Comparison of ENCODE assay signal across 21 cellular contexts in the genomic region with DNA sequence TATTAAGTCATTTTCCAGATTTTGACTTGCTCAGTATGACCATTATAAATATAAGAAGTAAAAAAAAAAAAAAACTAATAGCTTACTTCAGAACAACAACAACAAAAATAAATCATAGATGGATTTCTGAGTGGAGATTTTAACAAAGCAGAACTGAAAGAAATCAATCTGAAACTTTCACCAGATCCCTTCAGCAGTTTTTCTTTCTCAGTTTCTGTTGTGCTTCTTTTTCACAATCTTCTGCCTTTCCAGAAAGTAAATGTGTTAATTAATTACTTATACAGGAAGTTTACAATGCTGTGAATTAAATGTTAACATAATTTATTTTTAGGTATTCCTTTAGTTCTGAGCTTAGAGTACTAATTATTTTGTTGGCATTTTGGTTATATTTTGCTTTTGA.
DNase-seq lines count a peak whose midpoint lies in the region; ATAC-seq and TF ChIP-seq lines count a peak whose summit lies in the region.
"Had no signal": no experiment of that assay in that cellular context is flagged by ENCODE, and none has a peak within 500 bp of the region (broad histone marks: within the 10 kb centered on the region; RNA-seq: fewer than 3 reads in every experiment).

No MANE protein-coding gene starts in this region.

- TF ChIP-seq POLR2A in gastrocnemius medialis (IDR thresholded peaks at IDR 0.05), result no peak

- TF ChIP-seq CTCF in GM10248 (IDR thresholded peaks at IDR 0.05; ENCODE audit: control extremely low read depth, extremely low read depth, low read depth, missing control alignments) (no peak), gastrocnemius medialis (IDR thresholded peaks at IDR 0.05 in 4 of 5, conservative IDR thresholded peaks at IDR 0.05 in 1 of 5) (no peak)

- peak; percentile 89 for ATAC-seq in GM18909 (IDR thresholded peaks at IDR 0.05; ENCODE audit: poor library complexity, unreplicated experiment)
- ATAC-seq in GM21529 (IDR thresholded peaks at IDR 0.05; ENCODE audit: unreplicated experiment), result peak; percentile 70
- ATAC-seq in HG03103 (IDR thresholded peaks at IDR 0.05; ENCODE audit: low read depth, unreplicated experiment), result peak; percentile 67
- ATAC-seq in gastrocnemius medialis, result no peak
- ATAC-seq: lower lobe of right lung, natural killer cell had no signal

- intact Hi-C loops in gastrocnemius medialis (cut with DNase I; ENCODE audit: low total_unique reads), result no loop called here

- no peak overlapping the region for H3K27ac ChIP-seq in gastrocnemius medialis
- H3K27ac ChIP-seq: lower lobe of right lung, prostate gland had no signal

- H3K27me3 ChIP-seq in gastrocnemius medialis, result no peaks in the 10 kb centered on the region

- CTCF ChIA-PET in GM10248 (lab: Yijun Ruan, JAX), result interaction anchor here (1.1 kb wide), 1 partner anchor 12 kb away, joined by 4 read pairs; no protein-coding TSS in a partner anchor

- in situ Hi-C loops in gastrocnemius medialis (cut with MboI; ENCODE audit: low sequenced_read_pairs in 4 of 4), result no loop called here

- POLR2A ChIA-PET in GM10248 (lab: Yijun Ruan, JAX), result no interaction called here

- H3K4me3 ChIP-seq in gastrocnemius medialis, result no peak overlapping the region
- H3K4me3 ChIP-seq: lower lobe of right lung, prostate gland had no signal

- no peaks in the 10 kb centered on the region for H3K9me3 ChIP-seq in gastrocnemius medialis
- H3K9me3 ChIP-seq: lower lobe of right lung, prostate gland had no signal

- H3K36me3 ChIP-seq in gastrocnemius medialis, result no peaks in the 10 kb centered on the region
- H3K36me3 ChIP-seq: lower lobe of right lung, prostate gland had no signal

- peak; percentile 4 for DNase-seq in RPMI8226
- no peak for DNase-seq in SW 1271 (lab: John Stamatoyannopoulos, UW)
- no peak for DNase-seq in GM10248 (ENCODE audit: extremely low spot score)
- DNase-seq in gastrocnemius medialis, result no peak
- no peak for DNase-seq in C1 segment of cervical spinal cord (lab: John Stamatoyannopoulos, UW)
- DNase-seq: activated CD4-positive, alpha-beta T cell treated with anti-CD3 and anti-CD28 coated beads, Interleukin-2, amount 10 ng/mL, durations not matched to agents 7 days and 5 days; activated T-cell treated with anti-CD3 and anti-CD28 coated beads, Interleukin-2, amount 50 U/mL, for 1 hour; AML-193; foreskin melanocyte; lower lobe of right lung; natural killer cell; NCI-H1048; NCI-H2171; SHP77; stimulated activated CD4-positive, alpha-beta T cell treated with anti-CD3 and anti-CD28 coated beads, Interleukin-12 subunit alpha, Interleukin-12 subunit beta, amount 100 ng/mL, for 4 hours; substantia nigra; T-helper 9 cell had no signal

- H3K4me1 ChIP-seq in gastrocnemius medialis, result no peaks in the 10 kb centered on the region
- H3K4me1 ChIP-seq: lower lobe of right lung, prostate gland had no signal

Comparison
In these comparisons a context has a peak if more than half of its experiments do, and no peak if none do; other contexts are left out.
1. ATAC-seq: peak in GM18909 (single experiment), GM21529 (single experiment) and HG03103 (single experiment); none in gastrocnemius medialis (0 of 2).